ENCODE assay signal across 9 cellular contexts in genomic region chr5:172502969-172503368, GRCh38.
DNase-seq lines count a peak whose midpoint lies in the region; ATAC-seq, FAIRE-seq and TF ChIP-seq lines count a peak whose summit lies in the region.
"Had no signal": no experiment of that assay in that cellular context is flagged by ENCODE, and none has a peak within 500 bp of the region (broad histone marks: within the 10 kb centered on the region; RNA-seq: fewer than 3 reads in every experiment).

No MANE protein-coding gene starts in this region.

- H3K4me1 ChIP-seq in effector memory CD4-positive, alpha-beta T cell (ENCODE audit: control insufficient read depth, insufficient read depth, low read length, poor library complexity, severe bottlenecking), result no peaks in the 10 kb centered on the region

- H3K9me3 ChIP-seq in effector memory CD4-positive, alpha-beta T cell (ENCODE audit: control insufficient read depth, low read length), result no peaks in the 10 kb centered on the region

- no peak for TF ChIP-seq CTCF in GM12865 (IDR thresholded peaks at IDR 0.05; ENCODE audit: insufficient read depth, low read depth, low read length, missing control alignments)

- no peaks in the 10 kb centered on the region for H3K36me3 ChIP-seq in effector memory CD4-positive, alpha-beta T cell (ENCODE audit: control insufficient read depth, insufficient read depth, low read length)

- no peak for ATAC-seq in HG03378 (IDR thresholded peaks at IDR 0.05; ENCODE audit: unreplicated experiment)

- DNase-seq in 8988T (peak; percentile 53), GM12865 (ENCODE audit: low read depth) (peak; percentile 15), RPMI8226 (peak; percentile 26), iris pigment epithelial cell (ENCODE audit: low read depth) (peak; percentile 8), RCC 7860 (ENCODE audit: low spot score) (no peak)
- no peak for DNase-seq in effector memory CD4-positive, alpha-beta T cell
- DNase-seq in stimulated activated naive CD4-positive, alpha-beta T cell (lab: John Stamatoyannopoulos, UW), result no peak

- H3K27me3 ChIP-seq in effector memory CD4-positive, alpha-beta T cell (replicated peaks; ENCODE audit: control insufficient read depth, insufficient read depth, low read length, poor library complexity, severe bottlenecking), result no peaks in the 10 kb centered on the region

- H3K27ac ChIP-seq in effector memory CD4-positive, alpha-beta T cell (ENCODE audit: insufficient read depth, low read length, poor library complexity, severe bottlenecking), result no peak overlapping the region

- H3K4me3 ChIP-seq in GM12865 (ENCODE audit: low read depth, low read length), result no peak overlapping the region
- no peak overlapping the region for H3K4me3 ChIP-seq in effector memory CD4-positive, alpha-beta T cell (ENCODE audit: insufficient read depth, low read depth, low read length, poor library complexity, severe bottlenecking)

- FAIRE-seq in RCC 7860 (lab: Jason Lieb, UNC), result no peak
- FAIRE-seq: islet of Langerhans had no signal

Comparison
In these comparisons a context has a peak if more than half of its experiments do, and no peak if none do; other contexts are left out.
1. DNase-seq: peak in 8988T (single experiment), GM12865 (single experiment), RPMI8226 (single experiment) and iris pigment epithelial cell (single experiment); none in effector memory CD4-positive, alpha-beta T cell (0 of 3), RCC 7860 (single experiment) and stimulated activated naive CD4-positive, alpha-beta T cell (0 of 6).